In genomic region chr4:37682701-37683401, GRCh38 we compare ENCODE assay signal across 8 cellular contexts. TPM values are rescaled to one million over a fixed set of nuclear protein-coding genes. Genes with fewer than 3 reads are reported as not detected.
A peak's percentile ranks its signal among the peaks of the same experiment; 100 is the strongest.
DNase-seq lines count a peak whose midpoint lies in the region; ATAC-seq and TF ChIP-seq lines count a peak whose summit lies in the region.

No MANE protein-coding gene starts in this region.

- H4K20me1 ChIP-seq in GM23248 (ENCODE audit: insufficient read depth), result no peaks in the 10 kb centered on the region

- H3K9me3 ChIP-seq in mesenchymal stem cell (ENCODE audit: control insufficient read depth, low read length), result no peaks in the 10 kb centered on the region
- no peaks in the 10 kb centered on the region for H3K9me3 ChIP-seq in GM23248 (ENCODE audit: low read depth)

- H2BK12ac ChIP-seq in mesenchymal stem cell (ENCODE audit: low read length in 2 of 2), result no peak overlapping the region

- in situ Hi-C loops in GM13976 (cut with MboI; ENCODE audit: low sequenced_read_pairs, unreplicated experiment), result no loop called here
- in situ Hi-C loops in GM23248 (cut with MboI), result no loop called here

- no peaks in the 10 kb centered on the region for H3K9me2 ChIP-seq in GM23248 (ENCODE audit: insufficient read depth)

- H3K27me3 ChIP-seq in mesenchymal stem cell (ENCODE audit: control insufficient read depth in 1 of 2, insufficient read depth in 1 of 2, low read length in 2 of 2), result no peaks in the 10 kb centered on the region
- no peaks in the 10 kb centered on the region for H3K27me3 ChIP-seq in GM23248 (replicated peaks; ENCODE audit: insufficient read depth)

- H2AFZ ChIP-seq in mesenchymal stem cell (ENCODE audit: low read depth, low read length) (no peak overlapping the region), GM23248 (no peak overlapping the region)

- peaks cover 69% of the 10 kb centered on the region for H3K79me2 ChIP-seq in GM23248 (ENCODE audit: insufficient read depth)

- H3K9ac ChIP-seq in mesenchymal stem cell (ENCODE audit: low read length) (no peak overlapping the region), GM23248 (no peak overlapping the region)

- H2BK120ac ChIP-seq in mesenchymal stem cell (ENCODE audit: low read depth, low read length), result no peak overlapping the region

- H3K4me2 ChIP-seq in mesenchymal stem cell (ENCODE audit: low read length, poor library complexity, severe bottlenecking) (no peak overlapping the region), GM23248 (ENCODE audit: unreplicated experiment) (no peak overlapping the region)

- no peak overlapping the region for H2BK15ac ChIP-seq in mesenchymal stem cell (ENCODE audit: low read depth, poor library complexity, severe bottlenecking)

- H3K4me1 ChIP-seq in mesenchymal stem cell (ENCODE audit: control insufficient read depth, insufficient read depth, low read depth, low read length), result peaks cover 4% of the 10 kb centered on the region
- peaks cover 17% of the 10 kb centered on the region for H3K4me1 ChIP-seq in GM23248 (ENCODE audit: insufficient read depth)

- no peak overlapping the region for H3K27ac ChIP-seq in mesenchymal stem cell (ENCODE audit: low read length, poor library complexity, severe bottlenecking)
- H3K27ac ChIP-seq in GM23248, result no peak overlapping the region

- peaks cover 23% of the 10 kb centered on the region for H3K79me1 ChIP-seq in mesenchymal stem cell (replicated peaks; ENCODE audit: low read length, poor library complexity, severe bottlenecking)

- DNase-seq in GM13976 (ENCODE audit: low spot score), result peak; percentile 36
- peak; percentile 26 for DNase-seq in RPMI8226
- peak; percentile 48 for DNase-seq in mesenchymal stem cell
- no peak for DNase-seq in retina
- no peak for DNase-seq in NCI-H146 treated with DMSO at 0.1 percent for 48 hours (lab: John Stamatoyannopoulos, UW; ENCODE audit: unreplicated experiment)
- DNase-seq in GM23248, result no peak
- DNase-seq in AG08396 (ENCODE audit: low spot score), result no peak

- no peak overlapping the region for H3K23ac ChIP-seq in mesenchymal stem cell (ENCODE audit: low read length in 2 of 2)

- H3K18ac ChIP-seq in mesenchymal stem cell (ENCODE audit: low read depth in 1 of 2, low read length in 2 of 2), result no peak overlapping the region

- no peak overlapping the region for H2BK5ac ChIP-seq in mesenchymal stem cell (ENCODE audit: low read depth, low read length, poor library complexity, severe bottlenecking)

- H3K4me3 ChIP-seq in mesenchymal stem cell (ENCODE audit: insufficient read depth in 1 of 2, low read depth in 1 of 2, low read length in 2 of 2), result no peak overlapping the region
- no peak overlapping the region for H3K4me3 ChIP-seq in GM23248

- no peak overlapping the region for H3K14ac ChIP-seq in mesenchymal stem cell (ENCODE audit: low read length in 2 of 2)

- H4K8ac ChIP-seq in mesenchymal stem cell (ENCODE audit: low read length), result no peak overlapping the region

- H3K36me3 ChIP-seq in mesenchymal stem cell (ENCODE audit: control insufficient read depth in 1 of 2, insufficient read depth in 2 of 2, low read depth in 1 of 2, low read length in 2 of 2) (no peaks in the 10 kb centered on the region), GM23248 (ENCODE audit: low read depth) (no peaks in the 10 kb centered on the region)

- no peak for TF ChIP-seq CTCF in GM13976 (IDR thresholded peaks at IDR 0.05; ENCODE audit: borderline replicate concordance, control extremely low read depth, extremely low read depth, insufficient read depth, missing control alignments)

- peaks cover 19% of the 10 kb centered on the region for H3F3A ChIP-seq in GM23248 (ENCODE audit: insufficient read depth)

- no peak overlapping the region for H3K4ac ChIP-seq in mesenchymal stem cell (ENCODE audit: low read depth in 1 of 2, low read length in 2 of 2)

- no peak overlapping the region for H2AK5ac ChIP-seq in mesenchymal stem cell (ENCODE audit: low read length, severe bottlenecking)

- H4K91ac ChIP-seq in mesenchymal stem cell (ENCODE audit: low read length), result no peak overlapping the region

- WGBS in mesenchymal stem cell, result 42% methylated on average over 5 of the region's 7 CpGs
- WGBS in GM23248 (ENCODE audit: low coverage in 1 of 2, low lambda C conversion rate in 2 of 2, missing lambda C conversion rate in 2 of 2), 2 experiments, result 88 to 97% methylated on average over 7 of the region's 7 CpGs

- ATAC-seq in HG02610 (IDR thresholded peaks at IDR 0.05; ENCODE audit: unreplicated experiment), result peak; percentile 31

RNA-seq across cellular contexts. Expression of gene RELL1, which starts 3.3 kb away (rescaled TPM):
- 17.5 TPM for polyA plus RNA-seq in mesenchymal stem cell (2013, experiment 1 of 2)
- polyA plus RNA-seq in mesenchymal stem cell (2013, experiment 2 of 2), result 17.2 TPM
- total RNA-seq in GM23248 (2014; rRNA removed; shearing (Covaris generic)), result 39.2 and 42.5 TPM in 2 replicates
- 7.7 TPM in 2 replicates for polyA plus RNA-seq in GM23248 (2016; fragmentation: Nextera tagmentation; extraction: Ambion mirVana)

Comparison
In these comparisons a context has a peak if more than half of its experiments do, and no peak if none do; other contexts are left out.
1. DNase-seq: peak in GM13976 (single experiment), RPMI8226 (single experiment) and mesenchymal stem cell (single experiment); none in retina (single experiment), NCI-H146 treated with DMSO at 0.1 percent for 48 hours (single experiment), GM23248 (single experiment) and AG08396 (single experiment).